In genomic region chr3:35383719-35384555, GRCh38 we compare ENCODE assay signal across 13 cellular contexts.
A peak's percentile ranks its signal among the peaks of the same experiment; 100 is the strongest.
DNase-seq lines count a peak whose midpoint lies in the region; ATAC-seq and TF ChIP-seq lines count a peak whose summit lies in the region.
"Had no signal": no experiment of that assay in that cellular context is flagged by ENCODE, and none has a peak within 500 bp of the region (broad histone marks: within the 10 kb centered on the region; RNA-seq: fewer than 3 reads in every experiment).

No MANE protein-coding gene starts in this region.

- peak; percentile 77 for DNase-seq in HT1080 (ENCODE audit: low read depth)
- DNase-seq in fibroblast of pulmonary artery (ENCODE audit: low read depth), result peak; percentile 72
- peak; percentile 84 for DNase-seq in retinal pigment epithelial cell (ENCODE audit: low read depth)
- DNase-seq in DMS79 (lab: John Stamatoyannopoulos, UW), result no peak
- DNase-seq in activated CD4-positive, alpha-beta T cell treated with anti-CD3 and anti-CD28 coated beads, Interleukin-2, amount 50 U/mL, for 4 hours, result no peak
- DNase-seq: activated CD4-positive, alpha-beta T cell treated with anti-CD3 and anti-CD28 coated beads for 48 hours; activated gamma-delta T cell; gastrocnemius medialis; HFFc6; left ventricle myocardium superior had no signal

- ATAC-seq in SK-N-SH treated with all-trans-retinoic acid at 6 μM for 48 hours, result peak; percentile 81
- no peak for ATAC-seq in GM18873 (IDR thresholded peaks at IDR 0.05; ENCODE audit: low FRiP score, unreplicated experiment)
- ATAC-seq in GM18520 (IDR thresholded peaks at IDR 0.05; ENCODE audit: unreplicated experiment), result no peak
- ATAC-seq: gastrocnemius medialis, left ventricle myocardium superior had no signal

- H3K4me3 ChIP-seq in fibroblast of pulmonary artery (replicated peaks; ENCODE audit: low read depth, low read length), result no peak overlapping the region
- no peak overlapping the region for H3K4me3 ChIP-seq in retinal pigment epithelial cell (ENCODE audit: low read length)
- H3K4me3 ChIP-seq: gastrocnemius medialis had no signal

- TF ChIP-seq CTCF in fibroblast of pulmonary artery (IDR thresholded peaks at IDR 0.05; ENCODE audit: low read length, missing control alignments), result no peak
- TF ChIP-seq CTCF in retinal pigment epithelial cell (conservative IDR thresholded peaks at IDR 0.05; ENCODE audit: low read depth, low read length), result no peak

TF ChIP-seq in SK-N-SH treated with all-trans-retinoic acid at 6 μM for 48 hours, 23 proteins besides CTCF, POLR2A, EP300 and RAD21:
- TF ChIP-seq SNAI2 (CRISPR knock-in tag; IDR thresholded peaks at IDR 0.05) (no peak), ISL1 (CRISPR knock-in tag; IDR thresholded peaks at IDR 0.05) (peak; percentile 25; the same call in 1 of the 2 replicates), ARNTL (CRISPR knock-in tag; IDR thresholded peaks at IDR 0.05; ENCODE audit: borderline replicate concordance, low read depth) (no peak), PPARA (CRISPR knock-in tag; IDR thresholded peaks at IDR 0.05; ENCODE audit: borderline replicate concordance) (no peak), CSDC2 (CRISPR knock-in tag; IDR thresholded peaks at IDR 0.05) (no peak)
- TF ChIP-seq, protein P1, sequence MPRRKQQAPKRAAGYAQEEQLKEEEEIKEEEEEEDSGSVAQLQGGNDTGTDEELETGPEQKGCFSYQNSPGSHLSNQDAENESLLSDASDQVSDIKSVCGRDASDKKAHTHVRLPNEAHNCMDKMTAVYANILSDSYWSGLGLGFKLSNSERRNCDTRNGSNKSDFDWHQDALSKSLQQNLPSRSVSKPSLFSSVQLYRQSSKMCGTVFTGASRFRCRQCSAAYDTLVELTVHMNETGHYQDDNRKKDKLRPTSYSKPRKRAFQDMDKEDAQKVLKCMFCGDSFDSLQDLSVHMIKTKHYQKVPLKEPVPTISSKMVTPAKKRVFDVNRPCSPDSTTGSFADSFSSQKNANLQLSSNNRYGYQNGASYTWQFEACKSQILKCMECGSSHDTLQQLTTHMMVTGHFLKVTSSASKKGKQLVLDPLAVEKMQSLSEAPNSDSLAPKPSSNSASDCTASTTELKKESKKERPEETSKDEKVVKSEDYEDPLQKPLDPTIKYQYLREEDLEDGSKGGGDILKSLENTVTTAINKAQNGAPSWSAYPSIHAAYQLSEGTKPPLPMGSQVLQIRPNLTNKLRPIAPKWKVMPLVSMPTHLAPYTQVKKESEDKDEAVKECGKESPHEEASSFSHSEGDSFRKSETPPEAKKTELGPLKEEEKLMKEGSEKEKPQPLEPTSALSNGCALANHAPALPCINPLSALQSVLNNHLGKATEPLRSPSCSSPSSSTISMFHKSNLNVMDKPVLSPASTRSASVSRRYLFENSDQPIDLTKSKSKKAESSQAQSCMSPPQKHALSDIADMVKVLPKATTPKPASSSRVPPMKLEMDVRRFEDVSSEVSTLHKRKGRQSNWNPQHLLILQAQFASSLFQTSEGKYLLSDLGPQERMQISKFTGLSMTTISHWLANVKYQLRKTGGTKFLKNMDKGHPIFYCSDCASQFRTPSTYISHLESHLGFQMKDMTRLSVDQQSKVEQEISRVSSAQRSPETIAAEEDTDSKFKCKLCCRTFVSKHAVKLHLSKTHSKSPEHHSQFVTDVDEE (CRISPR knock-in tag; IDR thresholded peaks at IDR 0.05), result no peak

Comparison
In these comparisons a context has a peak if more than half of its experiments do, and no peak if none do; other contexts are left out.
1. DNase-seq: peak in HT1080 (single experiment), fibroblast of pulmonary artery (single experiment) and retinal pigment epithelial cell (single experiment); none in DMS79 (single experiment) and activated CD4-positive, alpha-beta T cell treated with anti-CD3 and anti-CD28 coated beads, Interleukin-2, amount 50 U/mL, for 4 hours (0 of 2).